Comparison of ENCODE assay signal across 10 cellular contexts in the genomic region with DNA sequence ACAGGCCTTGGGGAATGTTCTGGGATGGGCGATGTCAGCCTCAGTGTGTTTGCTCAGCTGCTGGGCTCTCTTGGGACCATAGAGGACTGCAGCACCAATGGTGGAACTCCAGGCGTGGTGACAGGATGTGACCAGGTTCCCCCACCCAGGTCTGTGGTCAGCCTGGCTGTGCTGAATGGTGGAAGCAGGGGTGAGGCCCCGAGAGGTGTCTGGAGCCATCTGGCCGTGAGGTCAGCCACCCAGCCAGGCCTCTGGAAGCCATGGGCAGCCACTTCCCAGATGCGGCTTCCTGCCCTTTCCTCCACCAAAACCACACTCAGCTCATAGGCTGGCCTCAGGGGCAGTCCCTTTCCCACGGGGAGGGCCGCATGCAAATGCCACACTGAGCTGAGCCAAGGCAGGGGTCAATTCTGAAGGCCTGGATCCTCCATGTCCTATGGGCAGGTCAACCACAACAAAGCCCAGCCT. TPM values are rescaled to one million over a fixed set of nuclear protein-coding genes. Genes with fewer than 3 reads are reported as not detected.
DNase-seq lines count a peak whose midpoint lies in the region; ATAC-seq, FAIRE-seq and TF ChIP-seq lines count a peak whose summit lies in the region.
"Had no signal": no experiment of that assay in that cellular context is flagged by ENCODE, and none has a peak within 500 bp of the region (broad histone marks: within the 10 kb centered on the region; RNA-seq: fewer than 3 reads in every experiment).

No MANE protein-coding gene starts in this region.

- TF ChIP-seq RAD21 in K562 (CRISPR knock-in tag; conservative IDR thresholded peaks at IDR 0.05 in 1 of 2, IDR thresholded peaks at IDR 0.05 in 1 of 2), result no peak

- DNase-seq in NCI-H748 (lab: John Stamatoyannopoulos, UW; ENCODE audit: unreplicated experiment), result peak; percentile 29
- DNase-seq in NCI-H748 treated with DMSO at 0.1 percent for 48 hours (lab: John Stamatoyannopoulos, UW), result no peak
- DNase-seq in HS-27A (ENCODE audit: low read depth), result peak; percentile 42
- no peak for DNase-seq in K562 (ENCODE audit: extremely low read depth in 1 of 4, low spot score in 3 of 4)
- peak; percentile 75 for DNase-seq in sigmoid colon
- DNase-seq in AG08396 (ENCODE audit: low spot score), result no peak
- no peak for DNase-seq in cerebellum (ENCODE audit: low spot score)
- DNase-seq in inferior parietal cortex (ENCODE audit: extremely low spot score), result no peak

- no peak overlapping the region for H2AFZ ChIP-seq in K562 (ENCODE audit: low read depth, low read length)

- TF ChIP-seq POLR2A in K562 (conservative IDR thresholded peaks at IDR 0.05) (no peak), sigmoid colon (IDR thresholded peaks at IDR 0.05) (no peak)

- peaks cover 0 to 5% of the 10 kb centered on the region in 2 experiments; a peak in 3 of 5 replicates for H3K4me1 ChIP-seq in K562 (replicated peaks in 1 of 2; ENCODE audit: control insufficient read depth in 2 of 2, insufficient read depth in 2 of 2, low read length in 2 of 2)
- no peaks in the 10 kb centered on the region for H3K4me1 ChIP-seq in sigmoid colon

- 40% methylated on average over 7 of the region's 7 CpGs for WGBS in K562 (ENCODE audit: insufficient coverage, low coverage, missing lambda C conversion rate)
- WGBS in sigmoid colon, 2 donors, result 56 to 83% methylated on average over 7 of the region's 7 CpGs

- CTCF ChIA-PET in K562 (lab: Yijun Ruan, JAX; ENCODE audit: low intra/inter-chr PET ratio), result no interaction called here

- H3K79me2 ChIP-seq in K562 (ENCODE audit: control insufficient read depth, insufficient read depth, low read length), result no peaks in the 10 kb centered on the region

- H3K9me1 ChIP-seq in K562 (ENCODE audit: control insufficient read depth, insufficient read depth, low read length), result no peaks in the 10 kb centered on the region

- BruUV-seq in K562 (replicated peaks; lab: Mats Ljungman, UMichigan), result no TSS peak

- POLR2A ChIA-PET in K562 (lab: Yijun Ruan, JAX), result interaction anchor here (0.6 to 1.0 kb wide), 2 partner anchors 23 to 60 kb away, joined by 3 to 6 read pairs; no protein-coding TSS in a partner anchor

- FAIRE-seq in K562 (lab: Jason Lieb, UNC), result no peak
- FAIRE-seq: A549, H54 had no signal

- peak overlapping the region in 1 of 2 experiments; percentile 68; a peak in 2 of 4 replicates for H3K9ac ChIP-seq in K562 (ENCODE audit: insufficient read depth in 1 of 2, low read depth in 2 of 2, low read length in 2 of 2)

- intact Hi-C loops in K562 (cut with micrococcal nuclease) (no loop called here), sigmoid colon (cut with DNase I) (no loop called here)

- H3K36me3 ChIP-seq in K562 (ENCODE audit: control insufficient read depth, insufficient read depth, low read length), result no peaks in the 10 kb centered on the region
- H3K36me3 ChIP-seq in sigmoid colon, result no peaks in the 10 kb centered on the region

- peak; percentile 25; the same call in 1 of the 3 replicates for ATAC-seq in K562
- ATAC-seq: A549 had no signal

- TF ChIP-seq EP300 in K562 (IDR thresholded peaks at IDR 0.05; ENCODE audit: low read length) (no peak), sigmoid colon (IDR thresholded peaks at IDR 0.05) (no peak)

- H3K9me3 ChIP-seq in K562 (replicated peaks; ENCODE audit: control insufficient read depth, insufficient read depth, low read depth, low read length), result no peaks in the 10 kb centered on the region
- no peaks in the 10 kb centered on the region for H3K9me3 ChIP-seq in sigmoid colon
- H3K9me3 ChIP-seq: A549 had no signal

- H4K20me1 ChIP-seq in K562 (replicated peaks; ENCODE audit: control insufficient read depth, insufficient read depth, low read length), result no peaks in the 10 kb centered on the region

- H3K27ac ChIP-seq in K562 (ENCODE audit: extremely low read depth, low read depth, low read length) (no peak overlapping the region), sigmoid colon (no peak overlapping the region)
- H3K27ac ChIP-seq: A549 had no signal

- H3K4me3 ChIP-seq in K562 (no peak overlapping the region), sigmoid colon (no peak overlapping the region)
- H3K4me3 ChIP-seq: A549 had no signal

- TF ChIP-seq CTCF in K562 (IDR thresholded peaks at IDR 0.05 in 2 of 3, conservative IDR thresholded peaks at IDR 0.05 in 1 of 3; ENCODE audit: insufficient read depth in 2 of 3, low read depth in 1 of 3, low read length in 3 of 3) (no peak), sigmoid colon (IDR thresholded peaks at IDR 0.05) (no peak)

- H3K27me3 ChIP-seq in K562 (ENCODE audit: control insufficient read depth in 2 of 2, insufficient read depth in 2 of 2, low read length in 2 of 2) (no peaks in the 10 kb centered on the region), sigmoid colon (no peaks in the 10 kb centered on the region)

- in situ Hi-C loops in K562 (cut with MboI), result no loop called here

- H3K4me2 ChIP-seq in K562 (ENCODE audit: insufficient read depth, low read length), result no peak overlapping the region
- H3K4me2 ChIP-seq: A549 had no signal

RNA-seq across cellular contexts. Expression of a gene that starts 7.8 kb away (rescaled TPM):
- 7.3 and 21.2 TPM in 2 replicates for total RNA-seq in K562 (2011; cell fraction: chromatin; rRNA removed; ENCODE audit: low replicate concordance)
- 8.8 and 12.7 TPM in 2 replicates for total RNA-seq in K562 (2011; cell fraction: nucleolus; rRNA removed)
- 5.4 and 6.3 TPM in 2 replicates for total RNA-seq in K562 (2011; cell fraction: nucleoplasm; rRNA removed)
- total RNA-seq in K562 (2014; rRNA removed) (2.5 and 4.5 TPM in 2 replicates), K562 (2014; rRNA removed; fragmentation: Illumina TruSeq; extraction: Trizol) (1.1 TPM in 2 replicates), K562 (2015; rRNA removed; fragmentation: Illumina TruSeq; extraction: Trizol) (2.5 and 2.7 TPM in 2 replicates), K562 (2021) (7.4 and 7.5 TPM in 2 replicates), sigmoid colon (10 to 100 TPM; 22.4 to 45.7 (median 29.5) TPM), cerebellum (19.2 TPM)
- polyA plus RNA-seq in K562 (2011; rRNA removed) (2.5 and 2.9 TPM in 2 replicates), K562 (2014; fragmentation: Illumina TruSeq; extraction: Trizol) (3.3 and 5.5 TPM in 2 replicates), K562 (2014; fragmentation: Nextera tagmentation; extraction: Ambion mirVana) (under 1 TPM; 0.46 to 0.68 TPM), K562 (2014; rRNA removed) (4.3 and 6.2 TPM in 2 replicates), sigmoid colon (10 to 100 TPM; 18.3 to 35.9 (median 22.8) TPM)
- polyA plus RNA-seq in K562 (2011; cell fraction: cytosol; rRNA removed), result 2.3 and 4.4 TPM in 2 replicates
- polyA plus RNA-seq in K562 (2011; cell fraction: nucleus; rRNA removed), result 8.0 and 15.0 TPM in 2 replicates
- polyA plus RNA-seq in K562 (2012), result 5.2 and 6.4 TPM in 2 replicates
- polyA minus RNA-seq in K562 (2011; rRNA and poly(A)+ RNA removed), result 4.3 and 5.0 TPM in 2 replicates
- polyA minus RNA-seq in K562 (2011; cell fraction: cytosol; rRNA and poly(A)+ RNA removed), result 2.9 and 5.5 TPM in 2 replicates
- 14.0 and 14.4 TPM in 2 replicates for polyA minus RNA-seq in K562 (2011; cell fraction: nucleus; rRNA and poly(A)+ RNA removed)

RNA-seq across cellular contexts. Expression of a gene that starts 8.0 kb away (rescaled TPM):
- 15.4 and 25.4 TPM in 2 replicates for total RNA-seq in K562 (2011; cell fraction: chromatin; rRNA removed; ENCODE audit: low replicate concordance)
- total RNA-seq in K562 (2011; cell fraction: nucleolus; rRNA removed), result 22.5 and 35.0 TPM in 2 replicates
- 21.7 and 23.8 TPM in 2 replicates for total RNA-seq in K562 (2011; cell fraction: nucleoplasm; rRNA removed)
- total RNA-seq in K562 (2014; rRNA removed) (24.0 and 24.9 TPM in 2 replicates), K562 (2014; rRNA removed; fragmentation: Illumina TruSeq; extraction: Trizol) (7.6 and 10.3 TPM in 2 replicates), K562 (2015; rRNA removed; fragmentation: Illumina TruSeq; extraction: Trizol) (8.9 and 10.0 TPM in 2 replicates), K562 (2021) (12.7 and 15.0 TPM in 2 replicates), sigmoid colon (10 to 100 TPM; 15.2 to 22.4 (median 16.0) TPM), cerebellum (13.8 TPM)
- polyA plus RNA-seq in K562 (2011; rRNA removed) (23.4 and 28.0 TPM in 2 replicates), K562 (2014; fragmentation: Illumina TruSeq; extraction: Trizol) (14.3 and 18.9 TPM in 2 replicates), K562 (2014; fragmentation: Nextera tagmentation; extraction: Ambion mirVana) (10 to 100 TPM in 1 of 2 experiments, 1 to 10 TPM in 1; 9.5 to 17.9 TPM), K562 (2014; rRNA removed) (26.5 and 28.8 TPM in 2 replicates), sigmoid colon (10 to 100 TPM in 1 of 3 donors, 1 to 10 TPM in 2; 6.6 to 12.1 (median 6.9) TPM)
- polyA plus RNA-seq in K562 (2011; cell fraction: cytosol; rRNA removed), result 26.8 and 45.5 TPM in 2 replicates
- 43.7 and 59.8 TPM in 2 replicates for polyA plus RNA-seq in K562 (2011; cell fraction: nucleus; rRNA removed)
- 14.9 and 22.4 TPM in 2 replicates for polyA plus RNA-seq in K562 (2012)
- polyA minus RNA-seq in K562 (2011; rRNA and poly(A)+ RNA removed), result 7.7 and 16.5 TPM in 2 replicates
- 6.1 and 8.9 TPM in 2 replicates for polyA minus RNA-seq in K562 (2011; cell fraction: cytosol; rRNA and poly(A)+ RNA removed)
- polyA minus RNA-seq in K562 (2011; cell fraction: nucleus; rRNA and poly(A)+ RNA removed), result 11.6 and 13.3 TPM in 2 replicates

RNA-seq across cellular contexts. Expression of a gene that starts 16.5 kb away (rescaled TPM):
- total RNA-seq in K562 (2011; cell fraction: chromatin; rRNA removed; ENCODE audit: low replicate concordance), result not detected in 2 replicates
- total RNA-seq in K562 (2011; cell fraction: nucleolus; rRNA removed), result not detected in 2 replicates
- not detected in 2 replicates for total RNA-seq in K562 (2011; cell fraction: nucleoplasm; rRNA removed)
- total RNA-seq in K562 (2014; rRNA removed) (not detected in 2 replicates), K562 (2014; rRNA removed; fragmentation: Illumina TruSeq; extraction: Trizol) (not detected in 2 replicates), K562 (2015; rRNA removed; fragmentation: Illumina TruSeq; extraction: Trizol) (not detected in 2 replicates), K562 (2021) (0.24 and 0.36 TPM in 2 replicates), sigmoid colon (100 to 1,000 TPM; 189 to 324 (median 195) TPM), cerebellum (2.7 TPM)
- polyA plus RNA-seq in K562 (2011; rRNA removed) (not detected in 2 replicates), K562 (2014; fragmentation: Illumina TruSeq; extraction: Trizol) (not detected in 2 replicates), K562 (2014; fragmentation: Nextera tagmentation; extraction: Ambion mirVana) (under 1 TPM in 1 of 2 experiments, not detected in 1; 0.07 TPM), K562 (2014; rRNA removed) (not detected in 2 replicates), sigmoid colon (10 to 100 TPM in 2 of 3 donors, 1 to 10 TPM in 1; 9.9 to 52.2 (median 42.0) TPM)
- polyA plus RNA-seq in K562 (2011; cell fraction: cytosol; rRNA removed), result not detected in 2 replicates
- polyA plus RNA-seq in K562 (2011; cell fraction: nucleus; rRNA removed), result not detected in 2 replicates
- polyA plus RNA-seq in K562 (2012), result 1.0 TPM in 1 of 2 replicates, not detected in the other
- polyA minus RNA-seq in K562 (2011; rRNA and poly(A)+ RNA removed), result not detected in 2 replicates
- polyA minus RNA-seq in K562 (2011; cell fraction: cytosol; rRNA and poly(A)+ RNA removed), result not detected in 2 replicates
- not detected in 2 replicates for polyA minus RNA-seq in K562 (2011; cell fraction: nucleus; rRNA and poly(A)+ RNA removed)

RNA-seq across cellular contexts. Expression of a gene that starts 40.5 kb away (rescaled TPM):
- not detected in 2 replicates for total RNA-seq in K562 (2011; cell fraction: chromatin; rRNA removed; ENCODE audit: low replicate concordance)
- not detected in 2 replicates for total RNA-seq in K562 (2011; cell fraction: nucleolus; rRNA removed)
- total RNA-seq in K562 (2011; cell fraction: nucleoplasm; rRNA removed), result not detected in 2 replicates
- 0.05 TPM in 1 of 2 replicates, not detected in the other for total RNA-seq in K562 (2014; rRNA removed)
- not detected in 2 replicates for total RNA-seq in K562 (2014; rRNA removed; fragmentation: Illumina TruSeq; extraction: Trizol)
- total RNA-seq in K562 (2015; rRNA removed; fragmentation: Illumina TruSeq; extraction: Trizol), result not detected in 2 replicates
- not detected in 2 replicates for total RNA-seq in K562 (2021)
- not detected in 2 replicates for polyA plus RNA-seq in K562 (2011; rRNA removed)
- polyA plus RNA-seq in K562 (2011; cell fraction: cytosol; rRNA removed), result not detected in 2 replicates
- 0.08 and 0.13 TPM in 2 replicates for polyA plus RNA-seq in K562 (2011; cell fraction: nucleus; rRNA removed)
- polyA plus RNA-seq in K562 (2012), result 0.11 TPM in 1 of 2 replicates, not detected in the other
- polyA plus RNA-seq in K562 (2014; fragmentation: Illumina TruSeq; extraction: Trizol), result not detected in 2 replicates
- not detected for polyA plus RNA-seq in K562 (2014; fragmentation: Nextera tagmentation; extraction: Ambion mirVana)
- not detected in 2 replicates for polyA plus RNA-seq in K562 (2014; rRNA removed)
- not detected in 2 replicates for polyA minus RNA-seq in K562 (2011; rRNA and poly(A)+ RNA removed)
- not detected in 2 replicates for polyA minus RNA-seq in K562 (2011; cell fraction: cytosol; rRNA and poly(A)+ RNA removed)
- polyA minus RNA-seq in K562 (2011; cell fraction: nucleus; rRNA and poly(A)+ RNA removed), result not detected in 2 replicates
- 1 to 10 TPM; 3.8 to 8.6 (median 7.8) TPM for total RNA-seq in sigmoid colon
- 1 to 10 TPM in 1 of 3 donors, under 1 TPM in 2; 0.60 to 7.2 (median 0.92) TPM for polyA plus RNA-seq in sigmoid colon
- 16.9 TPM for total RNA-seq in cerebellum

Comparison
In these comparisons a context has a peak if more than half of its experiments do, and no peak if none do; other contexts are left out.
1. DNase-seq: peak in NCI-H748 (single experiment), HS-27A (single experiment) and sigmoid colon (single experiment); none in NCI-H748 treated with DMSO at 0.1 percent for 48 hours (single experiment), K562 (0 of 4), AG08396 (single experiment), cerebellum (single experiment) and inferior parietal cortex (single experiment).
2. RNA of a gene that starts 16.5 kb away (total RNA-seq): 189 to 324 TPM in sigmoid colon; 2.7 TPM in cerebellum (single experiment) and 0.24 to 0.36 TPM in K562; every median in the first group is over 10 times any median in the second.